16 cellular contexts compared by ENCODE assay signal in genomic region chr1:234644928-234645327, GRCh38.
"Had no signal": no experiment of that assay in that cellular context is flagged by ENCODE, and none has a peak within 500 bp of the region (broad histone marks: within the 10 kb centered on the region; RNA-seq: fewer than 3 reads in every experiment).

No MANE protein-coding gene starts in this region.

- H3K36me3 ChIP-seq: thoracic aorta had no signal

- H3K9me3 ChIP-seq: body of pancreas, thoracic aorta had no signal

- H3K4me3 ChIP-seq: body of pancreas, smooth muscle cell, thoracic aorta had no signal

- H3K4me2 ChIP-seq: smooth muscle cell had no signal

- H3K27me3 ChIP-seq: body of pancreas, foreskin keratinocyte had no signal

- H3K27ac ChIP-seq: epithelial cell of prostate, foreskin keratinocyte, thoracic aorta had no signal

- ATAC-seq: activated CD4-positive, alpha-beta T cell treated with anti-CD3 and anti-CD28 coated beads for 36 hours; body of pancreas; foreskin keratinocyte; WTC11 had no signal

- DNase-seq: activated CD4-positive, alpha-beta memory T cell treated with anti-CD3 and anti-CD28 coated beads for 36 hours; activated CD4-positive, alpha-beta T cell treated with anti-CD3 and anti-CD28 coated beads for 36 hours; activated naive CD8-positive, alpha-beta T cell treated with anti-CD3 and anti-CD28 coated beads, Interleukin-2, amount 10 ng/mL, durations not matched to agents 7 days and 5 days; activated T-cell treated with anti-CD3 and anti-CD28 coated beads for 4 hours; body of pancreas; endodermal cell; foreskin keratinocyte; hippocampal formation; left cardiac atrium; midbrain; stimulated activated CD4-positive, alpha-beta T cell treated with anti-CD3 and anti-CD28 coated beads, Interleukin-4, amount 100 ng/mL, for 1 hour; SW 1271 had no signal
